Comparison of ENCODE assay signal across 8 cellular contexts in genomic region chr11:118012083-118012669, GRCh38. TPM values are rescaled to one million over a fixed set of nuclear protein-coding genes. Genes with fewer than 3 reads are reported as not detected.
DNase-seq lines count a peak whose midpoint lies in the region; ATAC-seq, FAIRE-seq and TF ChIP-seq lines count a peak whose summit lies in the region.
"Had no signal": no experiment of that assay in that cellular context is flagged by ENCODE, and none has a peak within 500 bp of the region (broad histone marks: within the 10 kb centered on the region; RNA-seq: fewer than 3 reads in every experiment).

No MANE protein-coding gene starts in this region.

- H3K9me3 ChIP-seq in Peyer's patch, result no peaks in the 10 kb centered on the region
- H3K9me3 ChIP-seq in endothelial cell of umbilical vein (replicated peaks; ENCODE audit: control insufficient read depth, insufficient read depth, low read length), result no peaks in the 10 kb centered on the region

- H3K4me1 ChIP-seq in Peyer's patch, result peaks cover 0 to 51% (median 17%) of the 10 kb centered on the region in 4 donors
- no peaks in the 10 kb centered on the region for H3K4me1 ChIP-seq in endothelial cell of umbilical vein (ENCODE audit: control insufficient read depth, extremely low read depth, insufficient read depth, low read length)

- no peak overlapping the region for H2AFZ ChIP-seq in endothelial cell of umbilical vein (ENCODE audit: low read depth, low read length)

- H4K20me1 ChIP-seq in endothelial cell of umbilical vein (replicated peaks; ENCODE audit: control insufficient read depth, extremely low read depth, insufficient read depth, low read length), result no peaks in the 10 kb centered on the region

- H3K36me3 ChIP-seq in Peyer's patch (no peaks in the 10 kb centered on the region), endothelial cell of umbilical vein (ENCODE audit: control insufficient read depth in 2 of 2, extremely low read depth in 1 of 2, insufficient read depth in 2 of 2, low read length in 2 of 2) (no peaks in the 10 kb centered on the region)

- DNase-seq in Peyer's patch (peak in 1 of 3 donors; percentile 76), endothelial cell of umbilical vein (ENCODE audit: low read depth, low spot score) (peak; percentile 24), pons (ENCODE audit: low spot score) (peak; percentile 54), NCI-H748 treated with DMSO at 0.1 percent for 48 hours (lab: John Stamatoyannopoulos, UW) (no peak)

- POLR2A ChIA-PET in endothelial cell of umbilical vein (lab: Charles Lee), result no interaction called here

- CTCF ChIA-PET in endothelial cell of umbilical vein (lab: Charles Lee), result interaction anchor here (1.4 kb wide), 1 partner anchor 66 kb away, joined by 3 read pairs; no protein-coding TSS in a partner anchor

- intact Hi-C loops in endothelial cell of umbilical vein (cut with micrococcal nuclease), result no loop called here

- no peak overlapping the region for H3K9ac ChIP-seq in endothelial cell of umbilical vein (replicated peaks; ENCODE audit: extremely low read depth, insufficient read depth, low read length)
- H3K9ac ChIP-seq: KMS-11 had no signal

- no TSS peak for BruUV-seq in endothelial cell of umbilical vein (replicated peaks; lab: Mats Ljungman, UMichigan)

- no peak overlapping the region for H3K4me2 ChIP-seq in endothelial cell of umbilical vein (ENCODE audit: insufficient read depth, low read length)
- H3K4me2 ChIP-seq: KMS-11 had no signal

- TF ChIP-seq CTCF in Peyer's patch (IDR thresholded peaks at IDR 0.05) (no peak), endothelial cell of umbilical vein (IDR thresholded peaks at IDR 0.05; ENCODE audit: extremely low read depth in 1 of 2, insufficient read depth in 1 of 2, low read depth in 1 of 2, low read length in 2 of 2) (no peak)

- FAIRE-seq in endothelial cell of umbilical vein (lab: Jason Lieb, UNC), result no peak

- H3K27me3 ChIP-seq in Peyer's patch, result no peaks in the 10 kb centered on the region
- no peaks in the 10 kb centered on the region for H3K27me3 ChIP-seq in endothelial cell of umbilical vein (ENCODE audit: control insufficient read depth in 2 of 2, insufficient read depth in 2 of 2, low read length in 2 of 2)

- TF ChIP-seq POLR2A in Peyer's patch (IDR thresholded peaks at IDR 0.05) (no peak), endothelial cell of umbilical vein (IDR thresholded peaks at IDR 0.05; ENCODE audit: low read depth, low read length) (no peak)

- ATAC-seq in GM21737 (IDR thresholded peaks at IDR 0.05; ENCODE audit: unreplicated experiment), result peak; percentile 31
- ATAC-seq in GM18519 (IDR thresholded peaks at IDR 0.05; ENCODE audit: low FRiP score, unreplicated experiment), result no peak
- ATAC-seq in GM21381 (IDR thresholded peaks at IDR 0.05; ENCODE audit: unreplicated experiment), result no peak

- H3K4me3 ChIP-seq in Peyer's patch, result no peak overlapping the region
- H3K4me3 ChIP-seq in endothelial cell of umbilical vein (replicated peaks in 1 of 3; ENCODE audit: insufficient read depth in 1 of 3, low read depth in 1 of 3, low read length in 3 of 3), result no peak overlapping the region

- dilution Hi-C loops in endothelial cell of umbilical vein (cut with MboI; ENCODE audit: extremely low pct_ligation_motif_present, low sequenced_read_pairs), result no loop called here

- no peaks in the 10 kb centered on the region for H3K9me1 ChIP-seq in endothelial cell of umbilical vein (replicated peaks; ENCODE audit: control insufficient read depth, extremely low read depth, insufficient read depth, low read length)

- H3K79me2 ChIP-seq in endothelial cell of umbilical vein (ENCODE audit: control insufficient read depth, insufficient read depth, low read length), result no peaks in the 10 kb centered on the region

- H3K27ac ChIP-seq in Peyer's patch (peak overlapping the region; percentile 50 to 91 (median 73)), endothelial cell of umbilical vein (ENCODE audit: insufficient read depth, low read depth, low read length) (no peak overlapping the region)
- H3K27ac ChIP-seq: KMS-11 had no signal

TF ChIP-seq in endothelial cell of umbilical vein, 7 proteins besides CTCF, POLR2A, EP300 and RAD21:
- TF ChIP-seq FOS (IDR thresholded peaks at IDR 0.05; ENCODE audit: borderline replicate concordance, insufficient read depth, low read length), result no peak
- TF ChIP-seq MYC (IDR thresholded peaks at IDR 0.05; ENCODE audit: low read depth, low read length), result no peak
- TF ChIP-seq EZH2 (IDR thresholded peaks at IDR 0.05; ENCODE audit: borderline replicate concordance, low read depth, low read length, severe bottlenecking), result no peak
- no peak for TF ChIP-seq POLR2AphosphoS5 (IDR thresholded peaks at IDR 0.05; ENCODE audit: insufficient read depth, low read depth, low read length)
- no peak for TF ChIP-seq GATA2 (IDR thresholded peaks at IDR 0.05; ENCODE audit: insufficient read depth, insufficient read length, low read depth, low read length)
- TF ChIP-seq JUN (IDR thresholded peaks at IDR 0.05; ENCODE audit: borderline replicate concordance, insufficient read depth, insufficient read length, low read depth), result no peak
- no peak for TF ChIP-seq MAX (IDR thresholded peaks at IDR 0.05; ENCODE audit: insufficient read depth, insufficient read length)

RNA-seq across cellular contexts. Expression of gene IL10RA, which starts 26.0 kb away (rescaled TPM):
- total RNA-seq in Peyer's patch (10 to 100 TPM in 3 of 4 donors, 1 to 10 TPM in 1; 9.8 to 50.3 (median 23.9) TPM), endothelial cell of umbilical vein (0.14 TPM in 1 of 2 replicates, not detected in the other)
- polyA plus RNA-seq in endothelial cell of umbilical vein, result 0.04 and 0.11 TPM in 2 replicates
- polyA plus RNA-seq in endothelial cell of umbilical vein (2011; cell fraction: cytosol; rRNA removed), result 0.04 and 0.05 TPM in 2 replicates
- polyA plus RNA-seq in endothelial cell of umbilical vein (2011; cell fraction: nucleus; rRNA removed), result 0.04 and 0.15 TPM in 2 replicates
- 0.11 and 0.57 TPM in 2 replicates for polyA plus RNA-seq in endothelial cell of umbilical vein (2012)
- 1.0 TPM in 1 of 2 replicates, not detected in the other for polyA minus RNA-seq in endothelial cell of umbilical vein
- polyA minus RNA-seq in endothelial cell of umbilical vein (2011; cell fraction: cytosol; rRNA and poly(A)+ RNA removed), result not detected
- not detected in 2 replicates for polyA minus RNA-seq in endothelial cell of umbilical vein (2011; cell fraction: nucleus; rRNA and poly(A)+ RNA removed)
